ENCODE assay signal across 8 cellular contexts in genomic region chr1:228141082-228141870, GRCh38.
DNase-seq lines count a peak whose midpoint lies in the region; ATAC-seq and TF ChIP-seq lines count a peak whose summit lies in the region.

No MANE protein-coding gene starts in this region.

- DNase-seq in DMS79 (lab: John Stamatoyannopoulos, UW) (peak; percentile 69), globus pallidus (ENCODE audit: low spot score) (no peak), retina (no peak)

- H3K4me2 ChIP-seq in Loucy (ENCODE audit: low read depth, low read length, poor library complexity, severe bottlenecking): peak overlapping the region; percentile 95

- H4K20me1 ChIP-seq in Loucy (ENCODE audit: insufficient read depth, low read length, poor library complexity, severe bottlenecking): peaks cover 59% of the 10 kb centered on the region

- H3K79me2 ChIP-seq in Loucy (ENCODE audit: insufficient read depth, low read length): peaks cover 61% of the 10 kb centered on the region

- H2AFZ ChIP-seq in Loucy (ENCODE audit: low read length): no peak overlapping the region

- no peak for ATAC-seq in HG03520 (IDR thresholded peaks at IDR 0.05; ENCODE audit: unreplicated experiment)

- TF ChIP-seq CTCF in Loucy (conservative IDR thresholded peaks at IDR 0.05; ENCODE audit: low read length): no peak

- peak overlapping the region; percentile 38 for H3K27ac ChIP-seq in angular gyrus (ENCODE audit: low read depth, low read length)
- H3K27ac ChIP-seq in skin epidermis: peak overlapping the region in 20 of 21 experiments; percentile 84 to 99 (median 96)

- no peaks in the 10 kb centered on the region for H3K27me3 ChIP-seq in Loucy (ENCODE audit: insufficient read depth, low read length, poor library complexity, severe bottlenecking)
- H3K27me3 ChIP-seq in iPS-15b (ENCODE audit: control insufficient read depth, insufficient read depth, low read length): peaks cover 7% of the 10 kb centered on the region

- no peaks in the 10 kb centered on the region; the same call in 1 of the 2 replicates for H3K36me3 ChIP-seq in Loucy (ENCODE audit: insufficient read depth, low read length)
- no peaks in the 10 kb centered on the region for H3K36me3 ChIP-seq in iPS-15b (ENCODE audit: control insufficient read depth, insufficient read depth, low read length)

- H3K9ac ChIP-seq in Loucy (ENCODE audit: low read depth, low read length, poor library complexity, severe bottlenecking): peak overlapping the region; percentile 93
- H3K9ac ChIP-seq in iPS-15b (ENCODE audit: low read depth, low read length): peak overlapping the region; percentile 12

- H3K9me3 ChIP-seq in Loucy (ENCODE audit: insufficient read depth, low read depth, low read length) (no peaks in the 10 kb centered on the region), iPS-15b (ENCODE audit: control insufficient read depth, insufficient read depth, low read length) (no peaks in the 10 kb centered on the region)

- H3K4me1 ChIP-seq in Loucy (ENCODE audit: insufficient read depth, low read length, poor library complexity, severe bottlenecking) (peaks cover 35% of the 10 kb centered on the region), iPS-15b (ENCODE audit: control insufficient read depth, insufficient read depth, low read length) (no peaks in the 10 kb centered on the region)

- H3K9me2 ChIP-seq in Loucy (replicated peaks; ENCODE audit: low read depth, low read length): no peaks in the 10 kb centered on the region

- H3K4me3 ChIP-seq in Loucy (ENCODE audit: low read length, poor library complexity, severe bottlenecking) (peak overlapping the region; percentile 99), iPS-15b (ENCODE audit: low read depth, low read length) (peak overlapping the region; percentile 75), skin epidermis (peak overlapping the region; percentile 74 to 100 (median 88))

- H3F3A ChIP-seq in Loucy (ENCODE audit: low read depth): no peaks in the 10 kb centered on the region
